ENCODE assay signal across 1 cellular context in genomic region chr18:22467760-22468553, GRCh38.
A peak's percentile ranks its signal among the peaks of the same experiment; 100 is the strongest.
TF ChIP-seq lines count a peak whose summit lies in the region.

No MANE protein-coding gene starts in this region.

TF ChIP-seq in HEK293, 187 proteins besides CTCF, POLR2A, EP300 and RAD21 (continued from another document and continues in another):
- peak; percentile 47 for TF ChIP-seq FEZF1 (tag by site-specific recombination; IDR thresholded peaks at IDR 0.05)
- no peak for TF ChIP-seq ZNF354C (tag by site-specific recombination; IDR thresholded peaks at IDR 0.05; ENCODE audit: borderline replicate concordance, low read depth)
- no peak for TF ChIP-seq ZNF292 (tag by site-specific recombination; IDR thresholded peaks at IDR 0.05; ENCODE audit: borderline replicate concordance, low read depth)
- no peak for TF ChIP-seq ZNF777 (tag by site-specific recombination; IDR thresholded peaks at IDR 0.05; ENCODE audit: borderline replicate concordance)
- no peak for TF ChIP-seq ZNF626 (tag by site-specific recombination; IDR thresholded peaks at IDR 0.05)
- TF ChIP-seq ZNF140 (tag by site-specific recombination; IDR thresholded peaks at IDR 0.05): no peak
- TF ChIP-seq GLI2 (tag by site-specific recombination; IDR thresholded peaks at IDR 0.05; ENCODE audit: borderline replicate concordance, low read depth): no peak
- no peak for TF ChIP-seq ZBTB8A (tag by site-specific recombination; IDR thresholded peaks at IDR 0.05)
- TF ChIP-seq ZNF518A (tag by site-specific recombination; conservative IDR thresholded peaks at IDR 0.05; ENCODE audit: low read depth): 0 out of 2 replicates have a peak, but pooled peaks have one; percentile 11
- no peak for TF ChIP-seq ZBTB17 (tag by site-specific recombination; IDR thresholded peaks at IDR 0.05)
- no peak for TF ChIP-seq SP3 (tag by site-specific recombination; IDR thresholded peaks at IDR 0.05)
- peak; percentile 35; the same call in 1 of the 2 replicates for TF ChIP-seq ZNF558 (tag by site-specific recombination; IDR thresholded peaks at IDR 0.05)
- TF ChIP-seq, protein P1, sequence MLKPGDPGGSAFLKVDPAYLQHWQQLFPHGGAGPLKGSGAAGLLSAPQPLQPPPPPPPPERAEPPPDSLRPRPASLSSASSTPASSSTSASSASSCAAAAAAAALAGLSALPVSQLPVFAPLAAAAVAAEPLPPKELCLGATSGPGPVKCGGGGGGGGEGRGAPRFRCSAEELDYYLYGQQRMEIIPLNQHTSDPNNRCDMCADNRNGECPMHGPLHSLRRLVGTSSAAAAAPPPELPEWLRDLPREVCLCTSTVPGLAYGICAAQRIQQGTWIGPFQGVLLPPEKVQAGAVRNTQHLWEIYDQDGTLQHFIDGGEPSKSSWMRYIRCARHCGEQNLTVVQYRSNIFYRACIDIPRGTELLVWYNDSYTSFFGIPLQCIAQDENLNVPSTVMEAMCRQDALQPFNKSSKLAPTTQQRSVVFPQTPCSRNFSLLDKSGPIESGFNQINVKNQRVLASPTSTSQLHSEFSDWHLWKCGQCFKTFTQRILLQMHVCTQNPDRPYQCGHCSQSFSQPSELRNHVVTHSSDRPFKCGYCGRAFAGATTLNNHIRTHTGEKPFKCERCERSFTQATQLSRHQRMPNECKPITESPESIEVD (tag by site-specific recombination; IDR thresholded peaks at IDR 0.05): peak; percentile 25; the same call in 1 of the 2 replicates
- TF ChIP-seq ZBTB49 (tag by site-specific recombination; IDR thresholded peaks at IDR 0.05; ENCODE audit: low read depth): no peak
- no peak for TF ChIP-seq ZFP37 (tag by site-specific recombination; IDR thresholded peaks at IDR 0.05)
- TF ChIP-seq ZNF18 (tag by site-specific recombination; IDR thresholded peaks at IDR 0.05): no peak
- no peak for TF ChIP-seq ZNF266 (tag by site-specific recombination; IDR thresholded peaks at IDR 0.05; ENCODE audit: low read depth)
- peak; percentile 23; the same call in 1 of the 2 replicates for TF ChIP-seq ZBTB21 (tag by site-specific recombination; IDR thresholded peaks at IDR 0.05)
- TF ChIP-seq ZNF175 (tag by site-specific recombination; IDR thresholded peaks at IDR 0.05): no peak
- TF ChIP-seq, protein P2, sequence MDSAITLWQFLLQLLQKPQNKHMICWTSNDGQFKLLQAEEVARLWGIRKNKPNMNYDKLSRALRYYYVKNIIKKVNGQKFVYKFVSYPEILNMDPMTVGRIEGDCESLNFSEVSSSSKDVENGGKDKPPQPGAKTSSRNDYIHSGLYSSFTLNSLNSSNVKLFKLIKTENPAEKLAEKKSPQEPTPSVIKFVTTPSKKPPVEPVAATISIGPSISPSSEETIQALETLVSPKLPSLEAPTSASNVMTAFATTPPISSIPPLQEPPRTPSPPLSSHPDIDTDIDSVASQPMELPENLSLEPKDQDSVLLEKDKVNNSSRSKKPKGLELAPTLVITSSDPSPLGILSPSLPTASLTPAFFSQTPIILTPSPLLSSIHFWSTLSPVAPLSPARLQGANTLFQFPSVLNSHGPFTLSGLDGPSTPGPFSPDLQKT (IDR thresholded peaks at IDR 0.05; ENCODE audit: borderline replicate concordance, low read depth, low read length): no peak
- TF ChIP-seq ZNF561 (tag by site-specific recombination; IDR thresholded peaks at IDR 0.05; ENCODE audit: borderline replicate concordance): no peak
- no peak for TF ChIP-seq SCRT2 (tag by site-specific recombination; IDR thresholded peaks at IDR 0.05)
- TF ChIP-seq, protein P3, sequence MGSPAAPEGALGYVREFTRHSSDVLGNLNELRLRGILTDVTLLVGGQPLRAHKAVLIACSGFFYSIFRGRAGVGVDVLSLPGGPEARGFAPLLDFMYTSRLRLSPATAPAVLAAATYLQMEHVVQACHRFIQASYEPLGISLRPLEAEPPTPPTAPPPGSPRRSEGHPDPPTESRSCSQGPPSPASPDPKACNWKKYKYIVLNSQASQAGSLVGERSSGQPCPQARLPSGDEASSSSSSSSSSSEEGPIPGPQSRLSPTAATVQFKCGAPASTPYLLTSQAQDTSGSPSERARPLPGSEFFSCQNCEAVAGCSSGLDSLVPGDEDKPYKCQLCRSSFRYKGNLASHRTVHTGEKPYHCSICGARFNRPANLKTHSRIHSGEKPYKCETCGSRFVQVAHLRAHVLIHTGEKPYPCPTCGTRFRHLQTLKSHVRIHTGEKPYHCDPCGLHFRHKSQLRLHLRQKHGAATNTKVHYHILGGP (tag by site-specific recombination; IDR thresholded peaks at IDR 0.05): peak; percentile 80
- TF ChIP-seq, protein P4, sequence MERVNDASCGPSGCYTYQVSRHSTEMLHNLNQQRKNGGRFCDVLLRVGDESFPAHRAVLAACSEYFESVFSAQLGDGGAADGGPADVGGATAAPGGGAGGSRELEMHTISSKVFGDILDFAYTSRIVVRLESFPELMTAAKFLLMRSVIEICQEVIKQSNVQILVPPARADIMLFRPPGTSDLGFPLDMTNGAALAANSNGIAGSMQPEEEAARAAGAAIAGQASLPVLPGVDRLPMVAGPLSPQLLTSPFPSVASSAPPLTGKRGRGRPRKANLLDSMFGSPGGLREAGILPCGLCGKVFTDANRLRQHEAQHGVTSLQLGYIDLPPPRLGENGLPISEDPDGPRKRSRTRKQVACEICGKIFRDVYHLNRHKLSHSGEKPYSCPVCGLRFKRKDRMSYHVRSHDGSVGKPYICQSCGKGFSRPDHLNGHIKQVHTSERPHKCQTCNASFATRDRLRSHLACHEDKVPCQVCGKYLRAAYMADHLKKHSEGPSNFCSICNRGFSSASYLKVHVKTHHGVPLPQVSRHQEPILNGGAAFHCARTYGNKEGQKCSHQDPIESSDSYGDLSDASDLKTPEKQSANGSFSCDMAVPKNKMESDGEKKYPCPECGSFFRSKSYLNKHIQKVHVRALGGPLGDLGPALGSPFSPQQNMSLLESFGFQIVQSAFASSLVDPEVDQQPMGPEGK (tag by site-specific recombination; IDR thresholded peaks at IDR 0.05): no peak
- TF ChIP-seq KLF7 (tag by site-specific recombination; IDR thresholded peaks at IDR 0.05; ENCODE audit: borderline replicate concordance): no peak
- TF ChIP-seq HOXA7 (CRISPR knock-in tag; IDR thresholded peaks at IDR 0.05; ENCODE audit: borderline replicate concordance): no peak
- TF ChIP-seq ZNF629 (tag by site-specific recombination; IDR thresholded peaks at IDR 0.05): peak; percentile 70
- TF ChIP-seq, protein P5, sequence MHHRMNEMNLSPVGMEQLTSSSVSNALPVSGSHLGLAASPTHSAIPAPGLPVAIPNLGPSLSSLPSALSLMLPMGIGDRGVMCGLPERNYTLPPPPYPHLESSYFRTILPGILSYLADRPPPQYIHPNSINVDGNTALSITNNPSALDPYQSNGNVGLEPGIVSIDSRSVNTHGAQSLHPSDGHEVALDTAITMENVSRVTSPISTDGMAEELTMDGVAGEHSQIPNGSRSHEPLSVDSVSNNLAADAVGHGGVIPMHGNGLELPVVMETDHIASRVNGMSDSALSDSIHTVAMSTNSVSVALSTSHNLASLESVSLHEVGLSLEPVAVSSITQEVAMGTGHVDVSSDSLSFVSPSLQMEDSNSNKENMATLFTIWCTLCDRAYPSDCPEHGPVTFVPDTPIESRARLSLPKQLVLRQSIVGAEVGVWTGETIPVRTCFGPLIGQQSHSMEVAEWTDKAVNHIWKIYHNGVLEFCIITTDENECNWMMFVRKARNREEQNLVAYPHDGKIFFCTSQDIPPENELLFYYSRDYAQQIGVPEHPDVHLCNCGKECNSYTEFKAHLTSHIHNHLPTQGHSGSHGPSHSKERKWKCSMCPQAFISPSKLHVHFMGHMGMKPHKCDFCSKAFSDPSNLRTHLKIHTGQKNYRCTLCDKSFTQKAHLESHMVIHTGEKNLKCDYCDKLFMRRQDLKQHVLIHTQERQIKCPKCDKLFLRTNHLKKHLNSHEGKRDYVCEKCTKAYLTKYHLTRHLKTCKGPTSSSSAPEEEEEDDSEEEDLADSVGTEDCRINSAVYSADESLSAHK (tag by site-specific recombination; IDR thresholded peaks at IDR 0.05): no peak
- no peak for TF ChIP-seq ZNF311 (tag by site-specific recombination; IDR thresholded peaks at IDR 0.05; ENCODE audit: borderline replicate concordance)
- TF ChIP-seq ZNF560 (tag by site-specific recombination; IDR thresholded peaks at IDR 0.05; ENCODE audit: borderline replicate concordance): 0 out of 2 replicates have a peak, but pooled peaks have one; percentile 17
- TF ChIP-seq PRDM10 (tag by site-specific recombination; IDR thresholded peaks at IDR 0.05): no peak
- no peak for TF ChIP-seq SP2 (tag by site-specific recombination; IDR thresholded peaks at IDR 0.05)
- TF ChIP-seq GLI4 (tag by site-specific recombination; IDR thresholded peaks at IDR 0.05): no peak
- TF ChIP-seq ZNF169 (tag by site-specific recombination; IDR thresholded peaks at IDR 0.05): no peak
- no peak for TF ChIP-seq IKZF3 (tag by site-specific recombination; IDR thresholded peaks at IDR 0.05)
- no peak for TF ChIP-seq KLF10 (tag by site-specific recombination; IDR thresholded peaks at IDR 0.05)
